10 cellular contexts compared by ENCODE assay signal in genomic region chr1:171805395-171806115, GRCh38. TPM values are rescaled to one million over a fixed set of nuclear protein-coding genes. Genes with fewer than 3 reads are reported as not detected.
DNase-seq lines count a peak whose midpoint lies in the region; ATAC-seq lines count a peak whose summit lies in the region.
"Had no signal": no experiment of that assay in that cellular context is flagged by ENCODE, and none has a peak within 500 bp of the region (broad histone marks: within the 10 kb centered on the region; RNA-seq: fewer than 3 reads in every experiment).

No MANE protein-coding gene starts in this region.

- H3K4me1 ChIP-seq in duodenal mucosa (ENCODE audit: control insufficient read depth in 1 of 2, insufficient read depth in 2 of 2, low read length in 2 of 2), result peaks cover 4 to 14% of the 10 kb centered on the region in 2 donors

- ATAC-seq in HG03108 (IDR thresholded peaks at IDR 0.05; ENCODE audit: unreplicated experiment), result peak; percentile 66

- DNase-seq in Ammon's horn (ENCODE audit: low spot score) (peak; percentile 40), GM19240 (ENCODE audit: insufficient read length, low spot score) (peak; percentile 31), SKM-1 (lab: John Stamatoyannopoulos, UW; ENCODE audit: unreplicated experiment) (no peak), SIG-M5 treated with dmso at 0.1 percent for 504 hours (lab: John Stamatoyannopoulos, UW; ENCODE audit: unreplicated experiment) (no peak), hippocampal formation (lab: John Stamatoyannopoulos, UW) (no peak), mesenteric fat pad (ENCODE audit: low spot score) (no peak)
- DNase-seq: DND-41, Karpas-422 had no signal

- H3K27me3 ChIP-seq in duodenal mucosa (ENCODE audit: control insufficient read depth in 1 of 2, insufficient read depth in 2 of 2, low read length in 2 of 2), result no peaks in the 10 kb centered on the region

- no peaks in the 10 kb centered on the region for H3K9me3 ChIP-seq in duodenal mucosa (ENCODE audit: control insufficient read depth in 1 of 2, low read length in 2 of 2)

- no peak overlapping the region for H3K27ac ChIP-seq in duodenal mucosa (ENCODE audit: low read depth, low read length)

- H3K4me3 ChIP-seq in duodenal mucosa (ENCODE audit: low read depth in 1 of 2, low read length in 2 of 2), result peak overlapping the region; percentile 20 to 28

- no peak overlapping the region for H3K9ac ChIP-seq in duodenal mucosa (ENCODE audit: low read depth in 1 of 2, low read length in 2 of 2)

- no peaks in the 10 kb centered on the region for H3K36me3 ChIP-seq in duodenal mucosa (ENCODE audit: control insufficient read depth in 1 of 2, insufficient read depth in 2 of 2, low read length in 2 of 2)

RNA-seq across cellular contexts. Expression of gene METTL13, which starts 24.1 kb away (rescaled TPM):
- 22.1 TPM for total RNA-seq in mesenteric fat pad

RNA-seq across cellular contexts. Expression of gene DNM3, which starts 35.7 kb away (rescaled TPM):
- total RNA-seq in mesenteric fat pad, result 5.1 TPM

Comparison
In these comparisons a context has a peak if more than half of its experiments do, and no peak if none do; other contexts are left out.
1. DNase-seq: peak in Ammon's horn (single experiment) and GM19240 (single experiment); none in SKM-1 (single experiment), SIG-M5 treated with dmso at 0.1 percent for 504 hours (single experiment), hippocampal formation (0 of 2) and mesenteric fat pad (single experiment).